8 cellular contexts compared by ENCODE assay signal in genomic region chr7:49852619-49853462, GRCh38.
DNase-seq lines count a peak whose midpoint lies in the region; ATAC-seq and TF ChIP-seq lines count a peak whose summit lies in the region.

No MANE protein-coding gene starts in this region.

- H3K4me2 ChIP-seq in OCI-LY3 (ENCODE audit: low read length), result no peak overlapping the region

- H3K27ac ChIP-seq in OCI-LY3 (ENCODE audit: low read length), result no peak overlapping the region
- H3K27ac ChIP-seq in caudate nucleus (ENCODE audit: low read depth, low read length), result no peak overlapping the region

- no peak overlapping the region for H2AFZ ChIP-seq in OCI-LY3 (ENCODE audit: low read depth, low read length)

- no peaks in the 10 kb centered on the region for H3K9me3 Mint-ChIP-seq in activated CD4-positive, alpha-beta T cell treated with anti-CD3 and anti-CD28 coated beads for 36 hours (ENCODE audit: low read depth)
- H3K9me3 Mint-ChIP-seq in type B pancreatic cell, result no peaks in the 10 kb centered on the region

- peak; percentile 87 for TF ChIP-seq CTCF in OCI-LY3 (IDR thresholded peaks at IDR 0.05; ENCODE audit: low read depth, low read length)
- peak; percentile 89 for TF ChIP-seq CTCF in type B pancreatic cell (conservative IDR thresholded peaks at IDR 0.05)

- H3K4me3 Mint-ChIP-seq in activated CD4-positive, alpha-beta T cell treated with anti-CD3 and anti-CD28 coated beads for 36 hours, result no peak overlapping the region
- no peak overlapping the region for H3K4me3 Mint-ChIP-seq in type B pancreatic cell

- no peaks in the 10 kb centered on the region for H3K4me1 ChIP-seq in OCI-LY3 (ENCODE audit: low read length)

- peaks cover 10% of the 10 kb centered on the region; the same call in 1 of the 2 replicates for H3K27me3 ChIP-seq in OCI-LY3 (ENCODE audit: low read depth, low read length)

- peak; percentile 39 for DNase-seq in activated CD4-positive, alpha-beta T cell treated with anti-CD3 and anti-CD28 coated beads for 36 hours
- no peak for DNase-seq in activated CD4-positive, alpha-beta T cell treated with anti-CD3 and anti-CD28 coated beads, Interleukin-2, amount 50 U/mL, for 4 hours
- DNase-seq in HT-29 (ENCODE audit: low spot score) (peak; percentile 67), caudate nucleus (lab: John Stamatoyannopoulos, UW) (peak in 38 of 61 donors; percentile 1 to 80 (median 16)), left colon (peak in 1 of 2 donors; percentile 8), type B pancreatic cell (ENCODE audit: extremely low spot score, unreplicated experiment) (no peak)

- H3K79me2 ChIP-seq in OCI-LY3 (ENCODE audit: low read length), result no peaks in the 10 kb centered on the region

- no peak overlapping the region for H3K27ac Mint-ChIP-seq in activated CD4-positive, alpha-beta T cell treated with anti-CD3 and anti-CD28 coated beads for 36 hours
- peak overlapping the region; percentile 53 for H3K27ac Mint-ChIP-seq in type B pancreatic cell

- POLR2A ChIA-PET in activated CD4-positive, alpha-beta T cell treated with anti-CD3 and anti-CD28 coated beads for 36 hours (lab: Charles Lee), result no interaction called here

- CTCF ChIA-PET in activated CD4-positive, alpha-beta T cell treated with anti-CD3 and anti-CD28 coated beads for 36 hours (lab: Charles Lee), result no interaction called here

- no peaks in the 10 kb centered on the region for H3K9me3 ChIP-seq in OCI-LY3 (ENCODE audit: insufficient read depth, low read length)

- no peaks in the 10 kb centered on the region for H3K4me1 Mint-ChIP-seq in activated CD4-positive, alpha-beta T cell treated with anti-CD3 and anti-CD28 coated beads for 36 hours
- peaks cover 4% of the 10 kb centered on the region for H3K4me1 Mint-ChIP-seq in type B pancreatic cell (ENCODE audit: unreplicated experiment)

- H3K27me3 Mint-ChIP-seq in activated CD4-positive, alpha-beta T cell treated with anti-CD3 and anti-CD28 coated beads for 36 hours, result no peaks in the 10 kb centered on the region
- H3K27me3 Mint-ChIP-seq in type B pancreatic cell, result peaks cover 3% of the 10 kb centered on the region

- no peak overlapping the region for H3K9ac ChIP-seq in OCI-LY3 (ENCODE audit: low read length)

- H3K36me3 Mint-ChIP-seq in activated CD4-positive, alpha-beta T cell treated with anti-CD3 and anti-CD28 coated beads for 36 hours (ENCODE audit: low read depth), result no peaks in the 10 kb centered on the region
- no peaks in the 10 kb centered on the region for H3K36me3 Mint-ChIP-seq in type B pancreatic cell

- peak; percentile 74 for ATAC-seq in activated CD4-positive, alpha-beta T cell treated with anti-CD3 and anti-CD28 coated beads for 36 hours
- ATAC-seq in GM21528 (IDR thresholded peaks at IDR 0.05; ENCODE audit: low FRiP score, unreplicated experiment) (peak; percentile 76), left colon (peak; percentile 69)

- intact Hi-C loops in activated CD4-positive, alpha-beta T cell treated with anti-CD3 and anti-CD28 coated beads for 36 hours (cut with DNase I, micrococcal nuclease), result loop anchor here in 1 of 2 experiments (1.0 to 5.0 kb wide), 3 partner anchors 852 to 1906 kb away; partner anchors contain the start of gene PKD1L1
- intact Hi-C loops in left colon (cut with DNase I, micrococcal nuclease), result no loop called here

- no peak overlapping the region for H3K4me3 ChIP-seq in OCI-LY3 (ENCODE audit: low read length)

- no peaks in the 10 kb centered on the region for H3K36me3 ChIP-seq in OCI-LY3 (replicated peaks; ENCODE audit: low read depth, low read length)

- no peaks in the 10 kb centered on the region for H4K20me1 ChIP-seq in OCI-LY3 (ENCODE audit: insufficient read depth, low read length)

Comparison
In these comparisons a context has a peak if more than half of its experiments do, and no peak if none do; other contexts are left out.
1. DNase-seq: peak in activated CD4-positive, alpha-beta T cell treated with anti-CD3 and anti-CD28 coated beads for 36 hours (single experiment), HT-29 (single experiment) and caudate nucleus (38 of 61); none in activated CD4-positive, alpha-beta T cell treated with anti-CD3 and anti-CD28 coated beads, Interleukin-2, amount 50 U/mL, for 4 hours (0 of 2) and type B pancreatic cell (single experiment).
2. Peak in every context shown above with its lines, with median percentiles within 50 percentile points of each other: ATAC-seq.